Comparison of ENCODE assay signal across 1 cellular context in the genomic region with DNA sequence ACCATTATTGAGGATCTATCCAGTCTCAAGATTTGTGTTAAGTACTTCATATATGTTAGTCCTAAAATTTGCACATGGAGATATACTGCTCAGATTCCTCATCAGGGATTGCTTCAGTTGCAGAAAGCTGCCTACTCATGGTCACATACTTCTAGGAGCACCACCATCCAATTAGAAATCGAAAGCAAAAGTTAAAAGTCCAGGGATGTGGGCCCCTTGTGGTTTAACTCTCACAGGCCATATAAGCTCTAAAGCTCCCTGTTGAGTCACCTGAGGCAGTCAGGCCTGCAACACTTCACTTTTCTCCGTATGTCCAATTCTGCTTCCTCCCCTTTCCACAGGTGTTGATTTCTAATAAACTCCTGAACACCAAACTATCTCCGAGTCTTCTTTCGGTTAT.
TF ChIP-seq lines count a peak whose summit lies in the region.

No MANE protein-coding gene starts in this region.

TF ChIP-seq in HepG2, 621 proteins besides CTCF, POLR2A, EP300 and RAD21 (continued from another document):
- TF ChIP-seq IRF2 (CRISPR knock-in tag; IDR thresholded peaks at IDR 0.05), result peak; percentile 98
- TF ChIP-seq ZNF652 (CRISPR knock-in tag; IDR thresholded peaks at IDR 0.05; ENCODE audit: borderline replicate concordance, low read depth), result peak; percentile 41; the same call in 1 of the 2 replicates
- TF ChIP-seq ZNF644 (CRISPR knock-in tag; IDR thresholded peaks at IDR 0.05; ENCODE audit: low read depth), result peak; percentile 48; the same call in 1 of the 2 replicates
- 0 out of 2 replicates have a peak, but pooled peaks have one; percentile 37 for TF ChIP-seq FOSL2 (CRISPR knock-in tag; IDR thresholded peaks at IDR 0.05)
- no peak for TF ChIP-seq ZBTB20 (CRISPR knock-in tag; IDR thresholded peaks at IDR 0.05; ENCODE audit: borderline replicate concordance, low read depth)
- TF ChIP-seq DNMT1 (CRISPR knock-in tag; IDR thresholded peaks at IDR 0.05), result no peak
- TF ChIP-seq ZNF230 (CRISPR knock-in tag; IDR thresholded peaks at IDR 0.05), result no peak
- TF ChIP-seq ZBTB7B (CRISPR knock-in tag; IDR thresholded peaks at IDR 0.05), result no peak
- no peak for TF ChIP-seq STAG1 (CRISPR knock-in tag; IDR thresholded peaks at IDR 0.05)
- TF ChIP-seq, protein P1, sequence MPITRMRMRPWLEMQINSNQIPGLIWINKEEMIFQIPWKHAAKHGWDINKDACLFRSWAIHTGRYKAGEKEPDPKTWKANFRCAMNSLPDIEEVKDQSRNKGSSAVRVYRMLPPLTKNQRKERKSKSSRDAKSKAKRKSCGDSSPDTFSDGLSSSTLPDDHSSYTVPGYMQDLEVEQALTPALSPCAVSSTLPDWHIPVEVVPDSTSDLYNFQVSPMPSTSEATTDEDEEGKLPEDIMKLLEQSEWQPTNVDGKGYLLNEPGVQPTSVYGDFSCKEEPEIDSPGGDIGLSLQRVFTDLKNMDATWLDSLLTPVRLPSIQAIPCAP (CRISPR knock-in tag; IDR thresholded peaks at IDR 0.05; ENCODE audit: low read depth), result peak; percentile 83; the same call in 1 of the 2 replicates
- TF ChIP-seq PATZ1 (CRISPR knock-in tag; IDR thresholded peaks at IDR 0.05), result no peak
- no peak for TF ChIP-seq AGO2 (optimal IDR thresholded peaks at IDR 0.05; ENCODE audit: low read depth, low read length)
- no peak for TF ChIP-seq MTA3 (CRISPR knock-in tag; IDR thresholded peaks at IDR 0.05)
- TF ChIP-seq ZKSCAN8 (CRISPR knock-in tag; IDR thresholded peaks at IDR 0.05; ENCODE audit: borderline replicate concordance), result no peak
- peak; percentile 38; the same call in 1 of the 2 replicates for TF ChIP-seq HNF4A (CRISPR knock-in tag; IDR thresholded peaks at IDR 0.05)
- no peak for TF ChIP-seq U2AF1 (optimal IDR thresholded peaks at IDR 0.05; ENCODE audit: low read depth, low read length)
- TF ChIP-seq PLRG1 (conservative IDR thresholded peaks at IDR 0.05), result no peak
- no peak for TF ChIP-seq TMF1 (CRISPR knock-in tag; IDR thresholded peaks at IDR 0.05; ENCODE audit: low read depth)
- no peak for TF ChIP-seq TSC22D2 (CRISPR knock-in tag; IDR thresholded peaks at IDR 0.05; ENCODE audit: borderline replicate concordance)
- TF ChIP-seq ZXDC (CRISPR knock-in tag; IDR thresholded peaks at IDR 0.05), result no peak
- TF ChIP-seq HNF4G (IDR thresholded peaks at IDR 0.05; ENCODE audit: borderline replicate concordance, low read depth, low read length), result peak; percentile 39; the same call in 1 of the 2 replicates
- no peak for TF ChIP-seq HNF4G (CRISPR knock-in tag; IDR thresholded peaks at IDR 0.05; ENCODE audit: borderline replicate concordance, low read depth)
- TF ChIP-seq ARID4A (CRISPR knock-in tag; IDR thresholded peaks at IDR 0.05; ENCODE audit: borderline replicate concordance), result no peak
- TF ChIP-seq NR2F2 (IDR thresholded peaks at IDR 0.05; ENCODE audit: borderline replicate concordance, low read depth), result no peak
- 0 out of 2 replicates have a peak, but pooled peaks have one; percentile 8 for TF ChIP-seq FOXA3 (CRISPR knock-in tag; IDR thresholded peaks at IDR 0.05)
- TF ChIP-seq SRF (IDR thresholded peaks at IDR 0.05; ENCODE audit: low read depth, low read length), result peak; percentile 40; the same call in 1 of the 2 replicates
- TF ChIP-seq, protein P2, sequence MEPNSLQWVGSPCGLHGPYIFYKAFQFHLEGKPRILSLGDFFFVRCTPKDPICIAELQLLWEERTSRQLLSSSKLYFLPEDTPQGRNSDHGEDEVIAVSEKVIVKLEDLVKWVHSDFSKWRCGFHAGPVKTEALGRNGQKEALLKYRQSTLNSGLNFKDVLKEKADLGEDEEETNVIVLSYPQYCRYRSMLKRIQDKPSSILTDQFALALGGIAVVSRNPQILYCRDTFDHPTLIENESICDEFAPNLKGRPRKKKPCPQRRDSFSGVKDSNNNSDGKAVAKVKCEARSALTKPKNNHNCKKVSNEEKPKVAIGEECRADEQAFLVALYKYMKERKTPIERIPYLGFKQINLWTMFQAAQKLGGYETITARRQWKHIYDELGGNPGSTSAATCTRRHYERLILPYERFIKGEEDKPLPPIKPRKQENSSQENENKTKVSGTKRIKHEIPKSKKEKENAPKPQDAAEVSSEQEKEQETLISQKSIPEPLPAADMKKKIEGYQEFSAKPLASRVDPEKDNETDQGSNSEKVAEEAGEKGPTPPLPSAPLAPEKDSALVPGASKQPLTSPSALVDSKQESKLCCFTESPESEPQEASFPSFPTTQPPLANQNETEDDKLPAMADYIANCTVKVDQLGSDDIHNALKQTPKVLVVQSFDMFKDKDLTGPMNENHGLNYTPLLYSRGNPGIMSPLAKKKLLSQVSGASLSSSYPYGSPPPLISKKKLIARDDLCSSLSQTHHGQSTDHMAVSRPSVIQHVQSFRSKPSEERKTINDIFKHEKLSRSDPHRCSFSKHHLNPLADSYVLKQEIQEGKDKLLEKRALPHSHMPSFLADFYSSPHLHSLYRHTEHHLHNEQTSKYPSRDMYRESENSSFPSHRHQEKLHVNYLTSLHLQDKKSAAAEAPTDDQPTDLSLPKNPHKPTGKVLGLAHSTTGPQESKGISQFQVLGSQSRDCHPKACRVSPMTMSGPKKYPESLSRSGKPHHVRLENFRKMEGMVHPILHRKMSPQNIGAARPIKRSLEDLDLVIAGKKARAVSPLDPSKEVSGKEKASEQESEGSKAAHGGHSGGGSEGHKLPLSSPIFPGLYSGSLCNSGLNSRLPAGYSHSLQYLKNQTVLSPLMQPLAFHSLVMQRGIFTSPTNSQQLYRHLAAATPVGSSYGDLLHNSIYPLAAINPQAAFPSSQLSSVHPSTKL (CRISPR knock-in tag; IDR thresholded peaks at IDR 0.05), result peak; percentile 31; the same call in 1 of the 2 replicates
- TF ChIP-seq ZNF543 (CRISPR knock-in tag; IDR thresholded peaks at IDR 0.05), result 0 out of 2 replicates have a peak, but pooled peaks have one; percentile 53
- no peak for TF ChIP-seq TBX3 (IDR thresholded peaks at IDR 0.05; ENCODE audit: borderline replicate concordance)
- TF ChIP-seq ZNF672 (CRISPR knock-in tag; IDR thresholded peaks at IDR 0.05), result no peak
- TF ChIP-seq CEBPB (IDR thresholded peaks at IDR 0.05; ENCODE audit: borderline replicate concordance, low read depth, low read length), result 0 out of 2 replicates have a peak, but pooled peaks have one; percentile 0
- TF ChIP-seq NRL (CRISPR knock-in tag; IDR thresholded peaks at IDR 0.05; ENCODE audit: borderline replicate concordance), result no peak
- TF ChIP-seq IKZF5 (CRISPR knock-in tag; IDR thresholded peaks at IDR 0.05), result no peak
- TF ChIP-seq KMT2A (CRISPR knock-in tag; IDR thresholded peaks at IDR 0.05), result peak; percentile 59; the same call in 1 of the 2 replicates
- no peak for TF ChIP-seq ZNF451 (CRISPR knock-in tag; IDR thresholded peaks at IDR 0.05)
- TF ChIP-seq ZSCAN9 (CRISPR knock-in tag; IDR thresholded peaks at IDR 0.05; ENCODE audit: borderline replicate concordance), result no peak
- TF ChIP-seq SRSF4 (IDR thresholded peaks at IDR 0.05; ENCODE audit: low read depth, low read length, poor library complexity, severe bottlenecking), result no peak
- TF ChIP-seq, protein P3, sequence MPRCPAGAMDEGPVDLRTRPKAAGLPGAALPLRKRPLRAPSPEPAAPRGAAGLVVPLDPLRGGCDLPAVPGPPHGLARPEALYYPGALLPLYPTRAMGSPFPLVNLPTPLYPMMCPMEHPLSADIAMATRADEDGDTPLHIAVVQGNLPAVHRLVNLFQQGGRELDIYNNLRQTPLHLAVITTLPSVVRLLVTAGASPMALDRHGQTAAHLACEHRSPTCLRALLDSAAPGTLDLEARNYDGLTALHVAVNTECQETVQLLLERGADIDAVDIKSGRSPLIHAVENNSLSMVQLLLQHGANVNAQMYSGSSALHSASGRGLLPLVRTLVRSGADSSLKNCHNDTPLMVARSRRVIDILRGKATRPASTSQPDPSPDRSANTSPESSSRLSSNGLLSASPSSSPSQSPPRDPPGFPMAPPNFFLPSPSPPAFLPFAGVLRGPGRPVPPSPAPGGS (CRISPR knock-in tag; IDR thresholded peaks at IDR 0.05), result no peak
TF ChIP-seq in HepG2: peak in this region for 13.
